25 cellular contexts compared by ENCODE assay signal in the genomic region with DNA sequence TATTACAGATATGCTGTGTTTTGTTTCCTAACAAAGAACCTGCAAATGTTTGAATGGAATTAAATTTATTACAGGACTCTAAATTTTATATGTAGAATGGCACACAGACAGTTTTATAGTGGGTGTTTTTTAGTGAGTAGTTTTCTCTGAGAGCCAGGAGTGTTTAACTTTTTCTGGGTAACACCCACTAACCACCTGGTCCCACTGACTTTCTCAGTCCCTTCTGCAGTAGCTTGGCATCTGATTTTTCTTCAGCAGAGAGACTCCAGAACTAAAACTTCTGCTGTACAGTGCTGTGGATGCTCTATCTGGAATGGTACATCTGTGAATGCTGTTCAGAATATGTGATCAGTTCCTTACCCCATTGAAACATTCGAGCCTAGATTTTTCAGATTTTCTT. TPM values are rescaled to one million over a fixed set of nuclear protein-coding genes. Genes with fewer than 3 reads are reported as not detected.
DNase-seq lines count a peak whose midpoint lies in the region; ATAC-seq and TF ChIP-seq lines count a peak whose summit lies in the region.
"Had no signal": no experiment of that assay in that cellular context is flagged by ENCODE, and none has a peak within 500 bp of the region (broad histone marks: within the 10 kb centered on the region; RNA-seq: fewer than 3 reads in every experiment).

No MANE protein-coding gene starts in this region.

- no peak for DNase-seq in activated naive CD4-positive, alpha-beta T cell treated with anti-CD3 and anti-CD28 coated beads, Interleukin-2, amount 10 ng/mL, durations not matched to agents 7 days and 5 days
- DNase-seq in activated naive CD4-positive, alpha-beta T cell (lab: John Stamatoyannopoulos, UW): no peak
- no peak for DNase-seq in T-cell
- no peak for DNase-seq in effector memory CD8-positive, alpha-beta T cell
- DNase-seq in left lung: no peak
- DNase-seq in GM13976 (ENCODE audit: low spot score): no peak
- DNase-seq in nucleus accumbens (lab: John Stamatoyannopoulos, UW): no peak
- DNase-seq: adrenal gland; brain microvascular endothelial cell; effector CD4-positive, alpha-beta T cell; erythroblast; heart right ventricle; mesendoderm; naive B cell; NCI-H2029 treated with DMSO at 0.1 percent for 48 hours; NCI-H226; NCI-H774; pancreas; stimulated activated CD4-positive, alpha-beta T cell treated with anti-CD3 and anti-CD28 coated beads, Interleukin-4, amount 100 ng/mL, for 1 hour; stimulated activated naive CD4-positive, alpha-beta T cell treated with Interleukin-2 at 50 U/mL for 16 hours; thyroid gland had no signal

- POLR2A ChIA-PET in T-cell (lab: Charles Lee): interaction anchor here in 1 of 2 donors (0.6 to 1.2 kb wide), 2 partner anchors 11 to 159 kb away, joined by 3 to 4 read pairs; no protein-coding TSS in a partner anchor

- peak overlapping the region; percentile 5 for H3K4me2 ChIP-seq in skeletal muscle satellite cell (ENCODE audit: low read length)

- peaks cover 44% of the 10 kb centered on the region for H3K36me3 ChIP-seq in skeletal muscle satellite cell (ENCODE audit: insufficient read depth, low read length)
- peaks cover 0 to 4% of the 10 kb centered on the region in 2 donors for H3K36me3 ChIP-seq in left lung
- H3K36me3 ChIP-seq: adrenal gland, pancreas, thyroid gland had no signal

- ATAC-seq in T-cell (replicated peaks in 1 of 4) (no peak), left lung (no peak)
- peak; percentile 37 for ATAC-seq in effector memory CD8-positive, alpha-beta T cell (replicated peaks)
- ATAC-seq: pancreas had no signal

- no peaks in the 10 kb centered on the region for H3K27me3 ChIP-seq in skeletal muscle satellite cell (ENCODE audit: control insufficient read depth, insufficient read depth, low read length)
- no peaks in the 10 kb centered on the region for H3K27me3 ChIP-seq in left lung
- H3K27me3 ChIP-seq: adrenal gland, brain microvascular endothelial cell, heart right ventricle, pancreas, thyroid gland had no signal

- intact Hi-C loops in left lung (cut with DNase I): no loop called here

- CTCF ChIA-PET in activated naive CD4-positive, alpha-beta T cell treated with anti-CD3 and anti-CD28 coated beads, Interleukin-2, amount 10 ng/mL, durations not matched to agents 7 days and 5 days (lab: Charles Lee): no interaction called here
- CTCF ChIA-PET in T-cell (lab: Charles Lee): interaction anchor here in 1 of 2 donors (0.6 to 1.3 kb wide), 5 partner anchors 10 to 159 kb away, joined by 3 to 4 read pairs (median 3); no protein-coding TSS in a partner anchor

- H3K4me3 ChIP-seq in skeletal muscle satellite cell (ENCODE audit: low read length) (no peak overlapping the region), left lung (no peak overlapping the region)
- H3K4me3 ChIP-seq: adrenal gland, heart right ventricle, pancreas, thyroid gland had no signal

- H3K27me3 Mint-ChIP-seq in activated naive CD4-positive, alpha-beta T cell treated with anti-CD3 and anti-CD28 coated beads, Interleukin-2, amount 10 ng/mL, durations not matched to agents 7 days and 5 days: no peaks in the 10 kb centered on the region
- H3K27me3 Mint-ChIP-seq in T-cell: no peaks in the 10 kb centered on the region
- no peaks in the 10 kb centered on the region for H3K27me3 Mint-ChIP-seq in effector memory CD8-positive, alpha-beta T cell
- H3K27me3 Mint-ChIP-seq: naive B cell had no signal

- H3K4me3 Mint-ChIP-seq in activated naive CD4-positive, alpha-beta T cell treated with anti-CD3 and anti-CD28 coated beads, Interleukin-2, amount 10 ng/mL, durations not matched to agents 7 days and 5 days: no peak overlapping the region
- peak overlapping the region; percentile 45 to 58 (median 53) for H3K4me3 Mint-ChIP-seq in T-cell
- peak overlapping the region; percentile 25 to 59 for H3K4me3 Mint-ChIP-seq in effector memory CD8-positive, alpha-beta T cell
- H3K4me3 Mint-ChIP-seq: T-helper 1 cell treated with Interleukin-12 subunit alpha and Interleukin-12 subunit beta and Interleukin-4 antibody, amounts not matched to agents 30 μg/mL and 1 μg/mL, for 36 hours had no signal

- TF ChIP-seq CTCF in left lung (IDR thresholded peaks at IDR 0.05) (no peak), GM13976 (IDR thresholded peaks at IDR 0.05; ENCODE audit: borderline replicate concordance, control extremely low read depth, extremely low read depth, insufficient read depth, missing control alignments) (no peak)

- H3K27ac ChIP-seq in left lung: no peak overlapping the region
- H3K27ac ChIP-seq: adrenal gland, brain microvascular endothelial cell, C4-2B, heart right ventricle, pancreas, RWPE1, thyroid gland had no signal

- no peaks in the 10 kb centered on the region for H3K9me3 Mint-ChIP-seq in activated naive CD4-positive, alpha-beta T cell treated with anti-CD3 and anti-CD28 coated beads, Interleukin-2, amount 10 ng/mL, durations not matched to agents 7 days and 5 days
- no peaks in the 10 kb centered on the region for H3K9me3 Mint-ChIP-seq in T-cell
- H3K9me3 Mint-ChIP-seq in effector memory CD8-positive, alpha-beta T cell: no peaks in the 10 kb centered on the region
- H3K9me3 Mint-ChIP-seq: naive B cell; T-helper 1 cell treated with Interleukin-12 subunit alpha and Interleukin-12 subunit beta and Interleukin-4 antibody, amounts not matched to agents 30 μg/mL and 1 μg/mL, for 36 hours had no signal

- H3K4me1 ChIP-seq in skeletal muscle satellite cell (ENCODE audit: control insufficient read depth, insufficient read depth, low read length) (peaks cover 36% of the 10 kb centered on the region), left lung (peaks cover 22 to 99% of the 10 kb centered on the region in 2 donors)

- peaks cover 83% of the 10 kb centered on the region for H3K4me1 Mint-ChIP-seq in activated naive CD4-positive, alpha-beta T cell treated with anti-CD3 and anti-CD28 coated beads, Interleukin-2, amount 10 ng/mL, durations not matched to agents 7 days and 5 days
- peaks cover 93 to 99% (median 94%) of the 10 kb centered on the region in 3 donors for H3K4me1 Mint-ChIP-seq in T-cell
- peaks cover 59 to 89% of the 10 kb centered on the region in 2 donors for H3K4me1 Mint-ChIP-seq in effector memory CD8-positive, alpha-beta T cell (ENCODE audit: low read depth in 2 of 2)

- peaks cover 74% of the 10 kb centered on the region for H3K36me3 Mint-ChIP-seq in activated naive CD4-positive, alpha-beta T cell treated with anti-CD3 and anti-CD28 coated beads, Interleukin-2, amount 10 ng/mL, durations not matched to agents 7 days and 5 days
- H3K36me3 Mint-ChIP-seq in T-cell: peaks cover 21% of the 10 kb centered on the region
- H3K36me3 Mint-ChIP-seq in effector memory CD8-positive, alpha-beta T cell (ENCODE audit: insufficient read depth): peaks cover 24% of the 10 kb centered on the region

- in situ Hi-C loops in GM13976 (cut with MboI; ENCODE audit: low sequenced_read_pairs, unreplicated experiment): no loop called here

- no peak overlapping the region for H3K9ac ChIP-seq in skeletal muscle satellite cell (ENCODE audit: low read depth, low read length)

- H3K9me3 ChIP-seq in skeletal muscle satellite cell (replicated peaks; ENCODE audit: low read length) (no peaks in the 10 kb centered on the region), left lung (no peaks in the 10 kb centered on the region)
- H3K9me3 ChIP-seq: adrenal gland, heart right ventricle, pancreas, thyroid gland had no signal

- H3K27ac Mint-ChIP-seq in activated naive CD4-positive, alpha-beta T cell treated with anti-CD3 and anti-CD28 coated beads, Interleukin-2, amount 10 ng/mL, durations not matched to agents 7 days and 5 days: peak overlapping the region; percentile 50
- peak overlapping the region; percentile 71 to 77 for H3K27ac Mint-ChIP-seq in T-cell
- H3K27ac Mint-ChIP-seq in effector memory CD8-positive, alpha-beta T cell: peak overlapping the region; percentile 2 to 30
- H3K27ac Mint-ChIP-seq: T-helper 1 cell treated with Interleukin-12 subunit alpha and Interleukin-12 subunit beta and Interleukin-4 antibody, amounts not matched to agents 30 μg/mL and 1 μg/mL, for 36 hours had no signal

RNA-seq across cellular contexts. Expression of a gene that starts 6.3 kb away (rescaled TPM):
- total RNA-seq in T-cell (100 to 1,000 TPM; 198 to 233 (median 205) TPM), left lung (100 to 1,000 TPM; 188 to 228 TPM)
- 112 and 115 TPM in 2 replicates for total RNA-seq in skeletal muscle satellite cell (2012; rRNA removed)

RNA-seq across cellular contexts. Expression of a gene that starts 18.0 kb away (rescaled TPM):
- total RNA-seq in T-cell (10 to 100 TPM; 45.6 to 66.2 (median 58.2) TPM), left lung (10 to 100 TPM; 41.2 to 41.3 TPM)
- 17.0 and 17.7 TPM in 2 replicates for total RNA-seq in skeletal muscle satellite cell (2012; rRNA removed)

Comparison
In these comparisons a context has a peak if more than half of its experiments do, and no peak if none do; other contexts are left out.
1. H3K27ac Mint-ChIP-seq: peak in every context shown above with its lines; median percentile 74 in T-cell; 50 in activated naive CD4-positive, alpha-beta T cell treated with anti-CD3 and anti-CD28 coated beads, Interleukin-2, amount 10 ng/mL, durations not matched to agents 7 days and 5 days; 16 in effector memory CD8-positive, alpha-beta T cell.